ENCODE assay signal across 1 cellular context in genomic region chr17:56699186-56699895, GRCh38.
TF ChIP-seq lines count a peak whose summit lies in the region.

No MANE protein-coding gene starts in this region.

TF ChIP-seq in HEK293, 187 proteins besides CTCF, POLR2A, EP300 and RAD21 (continued from another document):
- peak; percentile 96 for TF ChIP-seq REST (tag by site-specific recombination; IDR thresholded peaks at IDR 0.05)
- TF ChIP-seq ZBTB20 (tag by site-specific recombination; IDR thresholded peaks at IDR 0.05), result peak; percentile 60
- TF ChIP-seq ZSCAN16 (tag by site-specific recombination; IDR thresholded peaks at IDR 0.05), result no peak
- TF ChIP-seq ZNF518A (tag by site-specific recombination; conservative IDR thresholded peaks at IDR 0.05; ENCODE audit: low read depth), result peak; percentile 51; the same call in 1 of the 2 replicates
- TF ChIP-seq ZNF645 (tag by site-specific recombination; IDR thresholded peaks at IDR 0.05), result no peak
- no peak for TF ChIP-seq ZNF707 (tag by site-specific recombination; IDR thresholded peaks at IDR 0.05)
- TF ChIP-seq ZNF677 (tag by site-specific recombination; IDR thresholded peaks at IDR 0.05), result no peak
- no peak for TF ChIP-seq GLI4 (tag by site-specific recombination; IDR thresholded peaks at IDR 0.05)
- TF ChIP-seq ZXDB (tag by site-specific recombination; IDR thresholded peaks at IDR 0.05), result peak; percentile 50; the same call in 1 of the 2 replicates
- 0 out of 2 replicates have a peak, but pooled peaks have one; percentile 20 for TF ChIP-seq GLIS2 (tag by site-specific recombination; IDR thresholded peaks at IDR 0.05)
- TF ChIP-seq ZNF624 (tag by site-specific recombination; IDR thresholded peaks at IDR 0.05), result no peak
- no peak for TF ChIP-seq ZNF776 (tag by site-specific recombination; IDR thresholded peaks at IDR 0.05; ENCODE audit: borderline replicate concordance)
- peak; percentile 62 for TF ChIP-seq SCRT2 (tag by site-specific recombination; IDR thresholded peaks at IDR 0.05)
- no peak for TF ChIP-seq ZNF280C (tag by site-specific recombination; IDR thresholded peaks at IDR 0.05)
- no peak for TF ChIP-seq BCL11A (tag by site-specific recombination; IDR thresholded peaks at IDR 0.05; ENCODE audit: low read depth)
- TF ChIP-seq TRIM28 (IDR thresholded peaks at IDR 0.05; ENCODE audit: borderline replicate concordance, low read length), result no peak
- TF ChIP-seq ZNF184 (tag by site-specific recombination; IDR thresholded peaks at IDR 0.05), result no peak
- no peak for TF ChIP-seq ZNF785 (tag by site-specific recombination; IDR thresholded peaks at IDR 0.05)
- no peak for TF ChIP-seq ZNF24 (tag by site-specific recombination; IDR thresholded peaks at IDR 0.05)
